Comparison of ENCODE assay signal across 8 cellular contexts in the genomic region with DNA sequence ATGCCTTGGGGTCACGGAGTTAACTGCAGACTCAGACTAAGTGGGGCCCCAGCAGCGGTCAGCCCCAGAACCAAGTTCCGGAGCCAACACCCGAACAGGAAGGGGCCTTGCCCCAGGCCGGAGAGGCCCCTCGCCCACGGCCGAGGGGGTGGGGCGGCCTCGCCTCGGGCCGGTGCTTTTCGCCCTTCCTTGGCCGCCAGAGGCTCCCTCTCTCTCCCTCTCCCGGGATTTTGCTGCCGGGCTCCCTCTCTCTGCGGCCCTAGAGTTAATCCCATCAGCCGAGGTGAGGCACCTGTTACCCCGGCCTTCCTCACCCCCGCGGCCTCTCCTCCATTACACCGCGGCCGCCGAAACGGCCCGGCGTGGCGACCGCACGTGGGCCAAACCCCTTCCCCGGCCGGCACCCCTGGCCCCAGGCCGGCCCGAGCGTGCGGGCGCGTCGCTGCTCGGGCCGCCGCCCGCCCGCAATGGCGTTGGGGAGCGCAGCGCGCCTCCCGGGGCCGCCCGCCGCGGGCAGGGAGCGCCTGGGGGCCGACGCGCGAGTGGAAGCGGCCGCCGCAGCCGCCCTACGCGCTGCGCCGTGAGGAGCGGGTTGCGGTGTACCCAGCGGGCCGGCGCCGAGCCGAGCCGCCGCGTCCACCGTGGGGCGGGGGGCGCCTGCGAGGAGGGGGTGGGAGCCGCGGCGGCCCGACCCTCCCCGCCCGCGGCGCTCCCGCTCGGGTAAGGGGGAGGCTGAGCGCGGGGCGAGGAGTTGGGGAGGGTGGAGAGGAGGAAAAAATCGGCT. TPM values are rescaled to one million over a fixed set of nuclear protein-coding genes. Genes with fewer than 3 reads are reported as not detected.
DNase-seq lines count a peak whose midpoint lies in the region; ATAC-seq, FAIRE-seq and TF ChIP-seq lines count a peak whose summit lies in the region.

A gene (plus strand): TSS at position 175 of the 784 bp plus-strand sequence. CDS start 2,520 bp downstream, outside the sequence.

- H3K4me2 ChIP-seq in fibroblast of lung (ENCODE audit: extremely low read depth, insufficient read depth, low read length): peak within 1 kb of the TSS; percentile 88

- no peaks in the 10 kb centered on the region for H4K20me1 ChIP-seq in fibroblast of lung (ENCODE audit: control insufficient read depth, extremely low read depth, insufficient read depth, low read length)

- peak within 1 kb of the TSS; percentile 23 for H3K9ac ChIP-seq in fibroblast of lung (ENCODE audit: insufficient read depth, low read length)
- peak within 1 kb of the TSS; percentile 57 to 67 for H3K9ac ChIP-seq in mucosa of rectum (ENCODE audit: low read depth in 1 of 2, low read length in 2 of 2)

- no peaks in the 10 kb centered on the region for H3K9me3 ChIP-seq in SJCRH30 (replicated peaks)
- H3K9me3 ChIP-seq in fibroblast of lung (ENCODE audit: control insufficient read depth, insufficient read depth, low read depth, low read length): no peaks in the 10 kb centered on the region
- H3K9me3 ChIP-seq in mucosa of rectum (ENCODE audit: control insufficient read depth in 2 of 2, low read length in 2 of 2): no peaks in the 10 kb centered on the region

- FAIRE-seq in HTR-8/SVneo (lab: Jason Lieb, UNC): no peak

- H3K27me3 ChIP-seq in SJCRH30: no peaks in the 10 kb centered on the region
- H3K27me3 ChIP-seq in fibroblast of lung (ENCODE audit: control insufficient read depth, insufficient read depth, low read length): peaks cover 4% of the 10 kb centered on the region
- H3K27me3 ChIP-seq in mucosa of rectum (ENCODE audit: control insufficient read depth in 2 of 2, insufficient read depth in 2 of 2, low read length in 2 of 2): no peaks in the 10 kb centered on the region

- H3K4me3 ChIP-seq in SJCRH30 (peak within 1 kb of the TSS; percentile 83), fibroblast of lung (replicated peaks in 1 of 4; ENCODE audit: control extremely low read depth in 1 of 4, insufficient read depth in 1 of 4, low read depth in 3 of 4, low read length in 4 of 4) (peak within 1 kb of the TSS; percentile 57 to 68 (median 62)), mucosa of rectum (ENCODE audit: low read length in 2 of 2) (peak within 1 kb of the TSS; percentile 71 to 80)

- peak within 1 kb of the TSS; percentile 93 for H2AFZ ChIP-seq in fibroblast of lung (ENCODE audit: low read length)

- DNase-seq in DMS114 treated with DMSO at 0.1 percent for 48 hours (lab: John Stamatoyannopoulos, UW; ENCODE audit: unreplicated experiment) (peak; percentile 35), HTR-8/SVneo (ENCODE audit: insufficient read length, low spot score) (peak; percentile 7), SJCRH30 (peak; percentile 74 to 78), fibroblast of lung (ENCODE audit: low read depth in 2 of 2) (peak; percentile 17 to 44), ureter (ENCODE audit: low spot score) (peak; percentile 48)

- no peaks in the 10 kb centered on the region for H3K79me2 ChIP-seq in fibroblast of lung (ENCODE audit: control insufficient read depth, insufficient read depth, low read length)

- H3K27ac ChIP-seq in SJCRH30: peak within 1 kb of the TSS; percentile 66
- no peak within 1 kb of the TSS for H3K27ac ChIP-seq in fibroblast of lung (ENCODE audit: insufficient read depth, low read length)
- H3K27ac ChIP-seq in mucosa of rectum (ENCODE audit: low read depth in 2 of 2, low read length in 2 of 2): peak within 1 kb of the TSS; percentile 70 to 72

- H3K36me3 ChIP-seq in SJCRH30 (no peaks in the 10 kb centered on the region), fibroblast of lung (ENCODE audit: control insufficient read depth, insufficient read depth, low read length) (no peaks in the 10 kb centered on the region), mucosa of rectum (ENCODE audit: control insufficient read depth in 2 of 2, insufficient read depth in 2 of 2, low read length in 2 of 2) (no peaks in the 10 kb centered on the region)

- TF ChIP-seq CTCF in fibroblast of lung (conservative IDR thresholded peaks at IDR 0.05 in 1 of 2, IDR thresholded peaks at IDR 0.05 in 1 of 2; ENCODE audit: low read depth in 1 of 2, low read length in 2 of 2): peak; percentile 29 to 40

- ATAC-seq in GM21447 (IDR thresholded peaks at IDR 0.05; ENCODE audit: unreplicated experiment) (no peak), HG03045 (IDR thresholded peaks at IDR 0.05; ENCODE audit: unreplicated experiment) (no peak)

- peaks cover 19% of the 10 kb centered on the region for H3K4me1 ChIP-seq in SJCRH30
- H3K4me1 ChIP-seq in fibroblast of lung (ENCODE audit: control insufficient read depth, extremely low read depth, insufficient read depth, low read length): no peaks in the 10 kb centered on the region
- peaks cover 0 to 3% of the 10 kb centered on the region in 2 donors for H3K4me1 ChIP-seq in mucosa of rectum (ENCODE audit: control insufficient read depth in 2 of 2, insufficient read depth in 2 of 2, low read length in 2 of 2)

RNA-seq across cellular contexts. Expression of the gene that starts here (rescaled TPM):
- 16.2 and 21.8 TPM in 2 replicates for total RNA-seq in SJCRH30 (2014; rRNA removed; shearing (Covaris generic))
- total RNA-seq in fibroblast of lung: 3.1 and 3.3 TPM in 2 replicates
- polyA plus RNA-seq in fibroblast of lung: 0.38 and 0.68 TPM in 2 replicates
- polyA plus RNA-seq in fibroblast of lung (2012): 0.27 and 0.31 TPM in 2 replicates
- polyA minus RNA-seq in fibroblast of lung (ENCODE audit: low replicate concordance): 0.08 and 0.30 TPM in 2 replicates
- 39.5 TPM for total RNA-seq in ureter

Comparison
In these comparisons a context has a peak if more than half of its experiments do, and no peak if none do; other contexts are left out.
1. DNase-seq: peak in every context shown above with its lines; median percentile 76 in SJCRH30; 48 in ureter; 35 in DMS114 treated with DMSO at 0.1 percent for 48 hours; 30 in fibroblast of lung; 7 in HTR-8/SVneo.